Comparison of ENCODE assay signal across 8 cellular contexts in genomic region chr3:25782636-25782937, GRCh38. TPM values are rescaled to one million over a fixed set of nuclear protein-coding genes. Genes with fewer than 3 reads are reported as not detected.
DNase-seq lines count a peak whose midpoint lies in the region; ATAC-seq and TF ChIP-seq lines count a peak whose summit lies in the region.

No MANE protein-coding gene starts in this region.

- H3K4me3 Mint-ChIP-seq in effector memory CD8-positive, alpha-beta T cell, result peak overlapping the region; percentile 85
- peak overlapping the region; percentile 94 for H3K4me3 Mint-ChIP-seq in neural crest cell

- no peak for TF ChIP-seq POLR2A in NB4 (IDR thresholded peaks at IDR 0.05; ENCODE audit: extremely low read depth, insufficient read length)

- peak overlapping the region; percentile 91 for H3K4me2 ChIP-seq in BLaER1

- H3K27ac ChIP-seq in BLaER1, result peak overlapping the region; percentile 85

- H3K4me3 ChIP-seq in BLaER1 (peak overlapping the region; percentile 93), NB4 (ENCODE audit: low read depth, low read length) (peak overlapping the region; percentile 92)

- H3K4me1 Mint-ChIP-seq in effector memory CD8-positive, alpha-beta T cell (ENCODE audit: low read depth in 2 of 2), result peaks cover 12 to 34% of the 10 kb centered on the region in 2 donors
- H3K4me1 Mint-ChIP-seq in neural crest cell, result peaks cover 23% of the 10 kb centered on the region

- DNase-seq in NB4 (ENCODE audit: low read depth) (no peak), neural crest cell (ENCODE audit: low read depth, low spot score) (no peak), NCI-H510A (lab: John Stamatoyannopoulos, UW) (no peak), ureter (ENCODE audit: low spot score) (no peak)
- no peak for DNase-seq in effector memory CD8-positive, alpha-beta T cell

- peak overlapping the region; percentile 88 for H3K9ac ChIP-seq in BLaER1

- H3K9me3 ChIP-seq in BLaER1, result peaks cover 10% of the 10 kb centered on the region

- no peak for TF ChIP-seq CTCF in NB4 (IDR thresholded peaks at IDR 0.05; ENCODE audit: low read depth, low read length)
- TF ChIP-seq CTCF in neural crest cell (conservative IDR thresholded peaks at IDR 0.05), result no peak

- H4K20me1 ChIP-seq in BLaER1, result peaks cover 41% of the 10 kb centered on the region

- H3K9me3 Mint-ChIP-seq in effector memory CD8-positive, alpha-beta T cell, result no peaks in the 10 kb centered on the region
- no peaks in the 10 kb centered on the region for H3K9me3 Mint-ChIP-seq in neural crest cell

- no peak for ATAC-seq in effector memory CD8-positive, alpha-beta T cell (replicated peaks)
- ATAC-seq in HG03342 (IDR thresholded peaks at IDR 0.05; ENCODE audit: unreplicated experiment), result no peak
- ATAC-seq in HG02970 (IDR thresholded peaks at IDR 0.05; ENCODE audit: low FRiP score, unreplicated experiment), result no peak

- H3K36me3 ChIP-seq in BLaER1, result peaks cover 16% of the 10 kb centered on the region

- peaks cover 27% of the 10 kb centered on the region for H3K36me3 Mint-ChIP-seq in effector memory CD8-positive, alpha-beta T cell (ENCODE audit: insufficient read depth)
- peaks cover 8% of the 10 kb centered on the region for H3K36me3 Mint-ChIP-seq in neural crest cell (ENCODE audit: low read depth)

- H3K27ac Mint-ChIP-seq in effector memory CD8-positive, alpha-beta T cell, result peak overlapping the region; percentile 60 to 89
- no peak overlapping the region for H3K27ac Mint-ChIP-seq in neural crest cell (ENCODE audit: unreplicated experiment)

- H3K4me1 ChIP-seq in BLaER1, result peaks cover 48% of the 10 kb centered on the region

- no peaks in the 10 kb centered on the region for H3K27me3 ChIP-seq in BLaER1

- no peaks in the 10 kb centered on the region for H3K27me3 Mint-ChIP-seq in effector memory CD8-positive, alpha-beta T cell
- H3K27me3 Mint-ChIP-seq in neural crest cell (ENCODE audit: low read depth), result no peaks in the 10 kb centered on the region

RNA-seq across cellular contexts. Expression of gene NGLY1, which starts 0.7 kb away (rescaled TPM):
- total RNA-seq in neural crest cell (29.9 and 32.2 TPM in 2 replicates), ureter (54.3 TPM)

RNA-seq across cellular contexts. Expression of gene OXSM, which starts 7.3 kb away (rescaled TPM):
- total RNA-seq in neural crest cell (8.7 and 12.5 TPM in 2 replicates), ureter (10.3 TPM)
